In genomic region chr9:129823934-129824601, GRCh38 we compare ENCODE assay signal across 8 cellular contexts. TPM values are rescaled to one million over a fixed set of nuclear protein-coding genes. Genes with fewer than 3 reads are reported as not detected.
DNase-seq lines count a peak whose midpoint lies in the region; ATAC-seq and TF ChIP-seq lines count a peak whose summit lies in the region.

TOR1A (minus strand) TSS chr9:129824136; CDS start chr9:129824085, 51 bp downstream.

- peaks cover 7% of the 10 kb centered on the region for H3K4me1 ChIP-seq in osteoblast (ENCODE audit: insufficient read depth, low read length)
- peaks cover 5 to 9% of the 10 kb centered on the region in 2 donors for H3K4me1 ChIP-seq in thoracic aorta (ENCODE audit: control insufficient read depth in 1 of 2, low read depth in 2 of 2)

- H3K27ac ChIP-seq in osteoblast (ENCODE audit: low read depth, low read length), result peak within 1 kb of the TSS; percentile 53
- H3K27ac ChIP-seq in thoracic aorta, result peak within 1 kb of the TSS; percentile 61 to 71

- H3K79me2 ChIP-seq in osteoblast (ENCODE audit: insufficient read depth, low read length), result peaks cover 31% of the 10 kb centered on the region

- H4K20me1 ChIP-seq in osteoblast (ENCODE audit: insufficient read depth, low read length), result peaks cover 8% of the 10 kb centered on the region

- peaks cover 3% of the 10 kb centered on the region for H3K36me3 Mint-ChIP-seq in activated naive CD8-positive, alpha-beta T cell
- H3K36me3 Mint-ChIP-seq in glutamatergic neuron (ENCODE audit: unreplicated experiment), result no peaks in the 10 kb centered on the region

- ATAC-seq in HG02571 (IDR thresholded peaks at IDR 0.05; ENCODE audit: unreplicated experiment) (peak; percentile 92), thoracic aorta (ENCODE audit: insufficient number of reproducible peaks, low FRiP score, low read depth) (peak; percentile 81)

- peak within 1 kb of the TSS; percentile 90 for H3K4me3 ChIP-seq in osteoblast (ENCODE audit: insufficient read depth, low read length)
- peak within 1 kb of the TSS; percentile 94 for H3K4me3 ChIP-seq in thoracic aorta

- peaks cover 47% of the 10 kb centered on the region for H3K36me3 ChIP-seq in osteoblast (ENCODE audit: insufficient read depth, low read length)
- peaks cover 42% of the 10 kb centered on the region for H3K36me3 ChIP-seq in thoracic aorta

- H3K27me3 ChIP-seq in osteoblast (ENCODE audit: insufficient read depth, low read length), result no peaks in the 10 kb centered on the region
- no peaks in the 10 kb centered on the region for H3K27me3 ChIP-seq in thoracic aorta (replicated peaks; ENCODE audit: insufficient read depth)

- H3K9me3 ChIP-seq in osteoblast (ENCODE audit: low read depth, low read length), result no peaks in the 10 kb centered on the region
- H3K9me3 ChIP-seq in thoracic aorta, result no peaks in the 10 kb centered on the region

- no peaks in the 10 kb centered on the region for H3K9me3 Mint-ChIP-seq in activated naive CD8-positive, alpha-beta T cell (ENCODE audit: low read depth)
- H3K9me3 Mint-ChIP-seq in glutamatergic neuron (ENCODE audit: unreplicated experiment), result peaks cover 2% of the 10 kb centered on the region

- H3K4me3 Mint-ChIP-seq in activated naive CD8-positive, alpha-beta T cell, result peak within 1 kb of the TSS; percentile 86
- H3K4me3 Mint-ChIP-seq in glutamatergic neuron (ENCODE audit: unreplicated experiment), result peak within 1 kb of the TSS; percentile 84

- H3K27me3 Mint-ChIP-seq in activated naive CD8-positive, alpha-beta T cell, result no peaks in the 10 kb centered on the region
- H3K27me3 Mint-ChIP-seq in glutamatergic neuron (ENCODE audit: unreplicated experiment), result no peaks in the 10 kb centered on the region

- peak within 1 kb of the TSS; percentile 85 for H3K27ac Mint-ChIP-seq in activated naive CD8-positive, alpha-beta T cell
- H3K27ac Mint-ChIP-seq in glutamatergic neuron (ENCODE audit: unreplicated experiment), result peak within 1 kb of the TSS; percentile 76

- peak; percentile 70 for DNase-seq in GM04503 (ENCODE audit: low read depth)
- DNase-seq in NCI-H1092 treated with DMSO at 0.1 percent for 48 hours (lab: John Stamatoyannopoulos, UW), result peak; percentile 96
- peak; percentile 90 for DNase-seq in SKM-1 (lab: John Stamatoyannopoulos, UW; ENCODE audit: unreplicated experiment)
- DNase-seq in glutamatergic neuron, result peak; percentile 94
- DNase-seq in osteoblast (ENCODE audit: insufficient read length, low spot score, missing footprints), result peak; percentile 99
- peak; percentile 86 for DNase-seq in thoracic aorta (ENCODE audit: low spot score)

- H3K4me1 Mint-ChIP-seq in activated naive CD8-positive, alpha-beta T cell (ENCODE audit: low read depth), result peaks cover 11% of the 10 kb centered on the region
- peaks cover 6% of the 10 kb centered on the region for H3K4me1 Mint-ChIP-seq in glutamatergic neuron (ENCODE audit: low read depth, unreplicated experiment)

- peak within 1 kb of the TSS; percentile 86 for H3K4me2 ChIP-seq in osteoblast (ENCODE audit: insufficient read depth, low read length)

- peak within 1 kb of the TSS; percentile 82 for H2AFZ ChIP-seq in osteoblast (ENCODE audit: low read length)

- TF ChIP-seq CTCF in glutamatergic neuron (IDR thresholded peaks at IDR 0.05; ENCODE audit: partially characterized antibody, unreplicated experiment), result no peak
- no peak for TF ChIP-seq CTCF in osteoblast (IDR thresholded peaks at IDR 0.05; ENCODE audit: extremely low read depth, low read depth, low read length)
- TF ChIP-seq CTCF in thoracic aorta (IDR thresholded peaks at IDR 0.05), result no peak

RNA-seq across cellular contexts. Expression of gene TOR1A, which starts in this region (rescaled TPM):
- total RNA-seq in glutamatergic neuron (ENCODE audit: unreplicated experiment) (42.3 TPM), osteoblast (52.1 and 52.5 TPM in 2 replicates), thoracic aorta (10 to 100 TPM; 36.1 to 39.3 TPM)

Comparison
In these comparisons a context has a peak if more than half of its experiments do, and no peak if none do; other contexts are left out.
1. Peak in every context shown above with its lines: DNase-seq, ATAC-seq, H3K4me3 ChIP-seq and H3K27ac ChIP-seq.